Comparison of ENCODE assay signal across 18 cellular contexts in genomic region chr10:77973276-77973675, GRCh38. TPM values are rescaled to one million over a fixed set of nuclear protein-coding genes. Genes with fewer than 3 reads are reported as not detected.
DNase-seq lines count a peak whose midpoint lies in the region; ATAC-seq and TF ChIP-seq lines count a peak whose summit lies in the region.
"Had no signal": no experiment of that assay in that cellular context is flagged by ENCODE, and none has a peak within 500 bp of the region (broad histone marks: within the 10 kb centered on the region; RNA-seq: fewer than 3 reads in every experiment).

No MANE protein-coding gene starts in this region.

- peaks cover 7% of the 10 kb centered on the region for H3K4me1 Mint-ChIP-seq in stimulated activated effector memory CD8-positive, alpha-beta T cell treated with anti-CD3 and anti-CD28 coated beads, Interleukin-12 subunit alpha, Interleukin-12 subunit beta, amount 100 ng/mL, for 72 hours
- peaks cover 10% of the 10 kb centered on the region for H3K4me1 Mint-ChIP-seq in activated naive CD4-positive, alpha-beta T cell treated with anti-CD3 and anti-CD28 coated beads, Interleukin-2, amount 10 ng/mL, durations not matched to agents 7 days and 5 days

- peak overlapping the region; percentile 9 for H3K27ac Mint-ChIP-seq in stimulated activated effector memory CD8-positive, alpha-beta T cell treated with anti-CD3 and anti-CD28 coated beads, Interleukin-12 subunit alpha, Interleukin-12 subunit beta, amount 100 ng/mL, for 72 hours
- H3K27ac Mint-ChIP-seq in activated naive CD4-positive, alpha-beta T cell treated with anti-CD3 and anti-CD28 coated beads, Interleukin-2, amount 10 ng/mL, durations not matched to agents 7 days and 5 days, result no peak overlapping the region
- H3K27ac Mint-ChIP-seq: H9 had no signal

- peaks cover 36% of the 10 kb centered on the region for H3F3A ChIP-seq in GM23248 (ENCODE audit: insufficient read depth)

- H3K27ac ChIP-seq in GM23248, result no peak overlapping the region
- peak overlapping the region; percentile 44 for H3K27ac ChIP-seq in RWPE1
- H3K27ac ChIP-seq: C4-2B, SK-N-MC had no signal

- CTCF ChIA-PET in RWPE1 (lab: Yijun Ruan, JAX), result interaction anchor here (0.6 to 1.0 kb wide), 4 partner anchors 30 to 126 kb away, joined by 3 to 9 read pairs (median 5); partner anchors contain the start of gene DLG5
- CTCF ChIA-PET in activated naive CD4-positive, alpha-beta T cell treated with anti-CD3 and anti-CD28 coated beads, Interleukin-2, amount 10 ng/mL, durations not matched to agents 7 days and 5 days (lab: Charles Lee), result interaction anchor here (0.7 kb wide), 1 partner anchor 151 kb away, joined by 3 read pairs; no protein-coding TSS in a partner anchor

- peaks cover 16% of the 10 kb centered on the region for H3K4me1 ChIP-seq in GM23248 (ENCODE audit: insufficient read depth)

- POLR2A ChIA-PET in RWPE1 (lab: Yijun Ruan, JAX; ENCODE audit: low non-redundant PET), result no interaction called here

- ATAC-seq in stimulated activated effector memory CD8-positive, alpha-beta T cell treated with anti-CD3 and anti-CD28 coated beads, Interleukin-12 subunit alpha, Interleukin-12 subunit beta, amount 100 ng/mL, for 72 hours, result no peak
- no peak for ATAC-seq in GM18870 (IDR thresholded peaks at IDR 0.05; ENCODE audit: unreplicated experiment)
- ATAC-seq: GM12878, Right ventricle myocardium inferior had no signal

- H3K79me2 ChIP-seq in GM23248 (ENCODE audit: insufficient read depth), result no peaks in the 10 kb centered on the region

- no peaks in the 10 kb centered on the region for H3K27me3 ChIP-seq in GM23248 (replicated peaks; ENCODE audit: insufficient read depth)

- H3K36me3 Mint-ChIP-seq in stimulated activated effector memory CD8-positive, alpha-beta T cell treated with anti-CD3 and anti-CD28 coated beads, Interleukin-12 subunit alpha, Interleukin-12 subunit beta, amount 100 ng/mL, for 72 hours, result peaks cover 40% of the 10 kb centered on the region
- H3K36me3 Mint-ChIP-seq in activated naive CD4-positive, alpha-beta T cell treated with anti-CD3 and anti-CD28 coated beads, Interleukin-2, amount 10 ng/mL, durations not matched to agents 7 days and 5 days, result peaks cover 24% of the 10 kb centered on the region

- H3K9ac ChIP-seq in GM23248, result no peak overlapping the region

- H4K20me1 ChIP-seq in GM23248 (ENCODE audit: insufficient read depth), result no peaks in the 10 kb centered on the region

- no peaks in the 10 kb centered on the region for H3K9me3 Mint-ChIP-seq in stimulated activated effector memory CD8-positive, alpha-beta T cell treated with anti-CD3 and anti-CD28 coated beads, Interleukin-12 subunit alpha, Interleukin-12 subunit beta, amount 100 ng/mL, for 72 hours
- no peaks in the 10 kb centered on the region for H3K9me3 Mint-ChIP-seq in activated naive CD4-positive, alpha-beta T cell treated with anti-CD3 and anti-CD28 coated beads, Interleukin-2, amount 10 ng/mL, durations not matched to agents 7 days and 5 days
- H3K9me3 Mint-ChIP-seq: H9 had no signal

- H3K9me3 ChIP-seq in GM23248 (ENCODE audit: low read depth), result no peaks in the 10 kb centered on the region

- no peaks in the 10 kb centered on the region for H3K9me2 ChIP-seq in GM23248 (ENCODE audit: insufficient read depth)

- H3K27me3 Mint-ChIP-seq in activated naive CD4-positive, alpha-beta T cell treated with anti-CD3 and anti-CD28 coated beads, Interleukin-2, amount 10 ng/mL, durations not matched to agents 7 days and 5 days, result no peaks in the 10 kb centered on the region

- no peak overlapping the region for H2AFZ ChIP-seq in GM23248

- DNase-seq in GM23248 (peak; percentile 14), RWPE1 (ENCODE audit: low spot score) (no peak), mesenteric fat pad (ENCODE audit: low spot score) (peak; percentile 20), AG20443 (ENCODE audit: low spot score) (no peak)
- DNase-seq in stimulated activated effector memory CD8-positive, alpha-beta T cell treated with anti-CD3 and anti-CD28 coated beads, Interleukin-12 subunit alpha, Interleukin-12 subunit beta, amount 100 ng/mL, for 72 hours (ENCODE audit: low spot score in 2 of 2), result no peak
- DNase-seq in NK-92 treated with Interleukin-12 subunit alpha and Interleukin-12 subunit beta, amount 100 ng/mL, for 24 hours (lab: John Stamatoyannopoulos, UW), result no peak
- DNase-seq in activated naive CD4-positive, alpha-beta T cell treated with anti-CD3 and anti-CD28 coated beads, Interleukin-2, amount 10 ng/mL, durations not matched to agents 7 days and 5 days, result no peak
- DNase-seq: COR-L47, H9, NCI-H146, NCI-H2081 treated with DMSO at 0.1 percent for 48 hours, NCI-H226, NCI-H69 had no signal

- H3K4me3 Mint-ChIP-seq in stimulated activated effector memory CD8-positive, alpha-beta T cell treated with anti-CD3 and anti-CD28 coated beads, Interleukin-12 subunit alpha, Interleukin-12 subunit beta, amount 100 ng/mL, for 72 hours, result no peak overlapping the region
- H3K4me3 Mint-ChIP-seq in activated naive CD4-positive, alpha-beta T cell treated with anti-CD3 and anti-CD28 coated beads, Interleukin-2, amount 10 ng/mL, durations not matched to agents 7 days and 5 days, result no peak overlapping the region
- H3K4me3 Mint-ChIP-seq: H9 had no signal

- no peak overlapping the region for H3K4me2 ChIP-seq in GM23248 (ENCODE audit: unreplicated experiment)

- peaks cover under 1% of the 10 kb centered on the region; the same call in 1 of the 2 replicates for H3K36me3 ChIP-seq in GM23248 (ENCODE audit: low read depth)

- no peak overlapping the region for H3K4me3 ChIP-seq in GM23248
- H3K4me3 ChIP-seq: GM12878, SK-N-MC had no signal

- in situ Hi-C loops in GM23248 (cut with MboI), result loop anchor here (10.0 kb wide), 1 partner anchor 118 kb away; no protein-coding TSS in a partner anchor

- no peak for TF ChIP-seq CTCF in RWPE1 (conservative IDR thresholded peaks at IDR 0.05; ENCODE audit: low read depth)

- 73% methylated on average over 5 of the region's 5 CpGs for WGBS in GM23248 (ENCODE audit: low coverage in 1 of 2, low lambda C conversion rate in 2 of 2, missing lambda C conversion rate in 2 of 2), 2 experiments

RNA-seq across cellular contexts. Expression of gene DLG5, which starts 46.7 kb away (rescaled TPM):
- total RNA-seq in GM23248 (2014; rRNA removed; shearing (Covaris generic)), result 27.4 and 27.9 TPM in 2 replicates
- polyA plus RNA-seq in GM23248 (2016; fragmentation: Nextera tagmentation; extraction: Ambion mirVana), result 4.4 and 5.0 TPM in 2 replicates
- 30.6 TPM for total RNA-seq in mesenteric fat pad

RNA-seq across cellular contexts. Expression of gene POLR3A, which starts 56.0 kb away (rescaled TPM):
- total RNA-seq in GM23248 (2014; rRNA removed; shearing (Covaris generic)), result 9.2 and 9.6 TPM in 2 replicates
- 11.9 and 12.8 TPM in 2 replicates for polyA plus RNA-seq in GM23248 (2016; fragmentation: Nextera tagmentation; extraction: Ambion mirVana)
- total RNA-seq in mesenteric fat pad, result 12.0 TPM

Comparison
In these comparisons a context has a peak if more than half of its experiments do, and no peak if none do; other contexts are left out.
1. DNase-seq: peak in GM23248 (single experiment) and mesenteric fat pad (single experiment); none in RWPE1 (single experiment), stimulated activated effector memory CD8-positive, alpha-beta T cell treated with anti-CD3 and anti-CD28 coated beads, Interleukin-12 subunit alpha, Interleukin-12 subunit beta, amount 100 ng/mL, for 72 hours (0 of 2), AG20443 (single experiment), NK-92 treated with Interleukin-12 subunit alpha and Interleukin-12 subunit beta, amount 100 ng/mL, for 24 hours (single experiment) and activated naive CD4-positive, alpha-beta T cell treated with anti-CD3 and anti-CD28 coated beads, Interleukin-2, amount 10 ng/mL, durations not matched to agents 7 days and 5 days (single experiment).